In genomic region chr14:102517412-102518062, GRCh38 we compare ENCODE assay signal across 8 cellular contexts. TPM values are rescaled to one million over a fixed set of nuclear protein-coding genes. Genes with fewer than 3 reads are reported as not detected.
DNase-seq lines count a peak whose midpoint lies in the region; ATAC-seq, FAIRE-seq and TF ChIP-seq lines count a peak whose summit lies in the region.

No MANE protein-coding gene starts in this region.

- H3K27me3 ChIP-seq in thymus (ENCODE audit: control insufficient read depth, insufficient read depth), result peaks cover 2% of the 10 kb centered on the region

- peak; percentile 21 for ATAC-seq in HG02885 (IDR thresholded peaks at IDR 0.05; ENCODE audit: poor library complexity, unreplicated experiment)
- ATAC-seq in left lobe of liver, result peak; percentile 2

- FAIRE-seq in D721Med (lab: Jason Lieb, UNC), result no peak

- 34% methylated on average over 35 of the region's 35 CpGs for WGBS in thymus

- no peak for TF ChIP-seq CTCF in AG10803 (conservative IDR thresholded peaks at IDR 0.05; ENCODE audit: low read length)
- no peak for TF ChIP-seq CTCF in astrocyte of the spinal cord (IDR thresholded peaks at IDR 0.05; ENCODE audit: low read depth, low read length)
- TF ChIP-seq CTCF in D721Med (IDR thresholded peaks at IDR 0.05; ENCODE audit: insufficient read depth, missing control alignments), result no peak

- peaks cover 3% of the 10 kb centered on the region for H3K4me1 ChIP-seq in thymus (ENCODE audit: control insufficient read depth, insufficient read depth, low read length)

- no peaks in the 10 kb centered on the region for H3K36me3 ChIP-seq in thymus (ENCODE audit: control insufficient read depth, insufficient read depth)

- DNase-seq in AG10803 (ENCODE audit: low read depth) (no peak), astrocyte of the spinal cord (ENCODE audit: low read depth, low spot score) (no peak), left lobe of liver (ENCODE audit: low spot score) (no peak), D721Med (ENCODE audit: insufficient read length, low spot score) (no peak), G401 (ENCODE audit: low spot score) (no peak)
- no peak for DNase-seq in stimulated activated CD8-positive, alpha-beta memory T cell treated with anti-CD3 and anti-CD28 coated beads, Interleukin-4, amount 100 ng/mL, for 48 hours

- in situ Hi-C loops in astrocyte of the spinal cord (cut with HindIII; ENCODE audit: low sequenced_read_pairs) (no loop called here), G401 (cut with HindIII; ENCODE audit: low sequenced_read_pairs) (no loop called here)

- no peaks in the 10 kb centered on the region for H3K9me3 ChIP-seq in thymus (ENCODE audit: control insufficient read depth)

- peak overlapping the region; percentile 51 for H3K4me3 ChIP-seq in AG10803 (ENCODE audit: low read length)
- H3K4me3 ChIP-seq in astrocyte of the spinal cord (ENCODE audit: low read depth, low read length), result peak overlapping the region; percentile 48
- H3K4me3 ChIP-seq in thymus (ENCODE audit: low read length), result peak overlapping the region; percentile 64

- no peak overlapping the region for H3K27ac ChIP-seq in thymus (ENCODE audit: low read depth)

RNA-seq across cellular contexts. Expression of gene ANKRD9, which starts 8.0 kb away (rescaled TPM):
- 14.5 TPM for total RNA-seq in left lobe of liver
- 3.5 TPM for polyA plus RNA-seq in thymus
- 19.9 and 30.6 TPM in 2 replicates for total RNA-seq in G401 (2014; rRNA removed; shearing (Covaris generic))
